12 cellular contexts compared by ENCODE assay signal in the genomic region with DNA sequence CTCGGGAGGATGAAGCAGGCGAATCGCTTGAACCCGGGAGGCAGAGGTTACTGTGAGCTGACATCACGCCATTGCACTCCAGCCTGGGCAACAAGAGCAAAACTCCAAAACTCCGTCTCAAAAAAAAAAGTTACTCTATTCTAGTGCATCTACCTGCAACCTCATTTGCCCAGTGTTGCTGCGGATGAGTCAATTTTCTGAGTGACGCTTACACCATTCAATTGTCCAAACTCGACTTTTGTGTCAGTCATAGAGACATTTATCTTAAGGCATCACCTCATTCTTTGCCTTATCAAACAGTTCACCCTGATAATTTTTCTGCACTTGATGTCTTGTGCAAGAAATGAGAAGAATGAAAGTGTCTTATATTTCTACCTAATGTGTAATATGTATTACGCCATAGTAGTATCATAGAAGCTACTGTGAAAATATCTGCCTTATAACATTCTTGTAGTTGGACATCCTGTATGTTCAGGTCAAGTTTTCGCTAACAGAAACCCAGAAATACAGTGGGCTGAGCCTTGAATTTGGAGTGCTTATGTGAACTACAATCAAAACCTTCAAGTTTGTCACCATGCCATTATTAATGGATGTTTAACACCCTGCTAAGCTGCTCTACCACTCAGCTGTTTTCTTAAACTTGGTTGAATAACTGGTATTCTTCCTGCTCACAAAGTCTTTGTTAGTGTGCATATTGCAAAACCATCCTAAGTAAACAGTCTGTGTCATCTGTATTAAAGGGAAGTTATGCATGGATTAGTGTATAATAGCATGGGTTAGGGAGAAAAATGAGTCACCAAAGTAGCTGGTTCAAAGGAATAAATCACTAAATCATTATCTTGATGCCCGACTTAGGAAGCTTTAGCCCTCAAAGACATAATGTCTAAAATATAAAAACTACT.
DNase-seq lines count a peak whose midpoint lies in the region; ATAC-seq and TF ChIP-seq lines count a peak whose summit lies in the region.
"Had no signal": no experiment of that assay in that cellular context is flagged by ENCODE, and none has a peak within 500 bp of the region (broad histone marks: within the 10 kb centered on the region; RNA-seq: fewer than 3 reads in every experiment).

No MANE protein-coding gene starts in this region.

- H3K4me1 ChIP-seq in RWPE2 (ENCODE audit: insufficient read depth, poor library complexity, severe bottlenecking), result peaks cover 18% of the 10 kb centered on the region

- peak; percentile 98 for ATAC-seq in RWPE2 (ENCODE audit: low read depth)
- ATAC-seq in GM21576 (IDR thresholded peaks at IDR 0.05; ENCODE audit: unreplicated experiment), result no peak
- ATAC-seq in HG02981 (IDR thresholded peaks at IDR 0.05; ENCODE audit: unreplicated experiment), result no peak
- ATAC-seq: activated naive CD4-positive, alpha-beta T cell treated with anti-CD3 and anti-CD28 coated beads, Interleukin-2, amount 50 U/mL, for 72 hours had no signal

- H3K9me3 ChIP-seq in RWPE2 (ENCODE audit: severe bottlenecking), result no peaks in the 10 kb centered on the region

- no peaks in the 10 kb centered on the region for H3K27me3 ChIP-seq in RWPE2 (ENCODE audit: insufficient read depth, poor library complexity, severe bottlenecking)

- peak; percentile 8 for DNase-seq in NCI-H510A treated with DMSO at 0.1 percent for 48 hours (lab: John Stamatoyannopoulos, UW)
- DNase-seq in NCI-H510A (lab: John Stamatoyannopoulos, UW), result no peak
- no peak for DNase-seq in RWPE2 (ENCODE audit: low spot score)
- peak; percentile 76 for DNase-seq in fibroblast of the aortic adventitia (ENCODE audit: low read depth)
- DNase-seq in smooth muscle cell of the brain vasculature (ENCODE audit: low read depth, low spot score), result peak; percentile 15
- DNase-seq in NCI-H2227 treated with DMSO at 0.1 percent for 48 hours (lab: John Stamatoyannopoulos, UW), result no peak
- DNase-seq: activated CD4-positive, alpha-beta T cell treated with anti-CD3 and anti-CD28 coated beads, Interleukin-2, amount 50 U/mL, for 1 hour; NCI-H345 had no signal

- H3K4me3 ChIP-seq in RWPE2 (ENCODE audit: severe bottlenecking) (no peak overlapping the region), fibroblast of the aortic adventitia (ENCODE audit: low read depth, low read length) (no peak overlapping the region)
- H3K4me3 ChIP-seq: skin epidermis had no signal

- no peaks in the 10 kb centered on the region for H3K36me3 ChIP-seq in RWPE2 (ENCODE audit: low read depth)

- TF ChIP-seq CTCF in RWPE2 (IDR thresholded peaks at IDR 0.05; ENCODE audit: poor library complexity, severe bottlenecking) (no peak), fibroblast of the aortic adventitia (IDR thresholded peaks at IDR 0.05; ENCODE audit: insufficient read depth, low read length) (no peak)

- H3K27ac ChIP-seq in RWPE2 (ENCODE audit: poor library complexity, severe bottlenecking), result peak overlapping the region; percentile 55
- H3K27ac ChIP-seq: skin epidermis had no signal

Comparison
In these comparisons a context has a peak if more than half of its experiments do, and no peak if none do; other contexts are left out.
1. DNase-seq: peak in NCI-H510A treated with DMSO at 0.1 percent for 48 hours (single experiment), fibroblast of the aortic adventitia (single experiment) and smooth muscle cell of the brain vasculature (single experiment); none in NCI-H510A (single experiment), RWPE2 (single experiment) and NCI-H2227 treated with DMSO at 0.1 percent for 48 hours (single experiment).